ENCODE assay signal across 2 cellular contexts in genomic region chr9:92934321-92934720, GRCh38.
TF ChIP-seq lines count a peak whose summit lies in the region.

No MANE protein-coding gene starts in this region.

TF ChIP-seq in SK-N-SH, 30 proteins besides CTCF, POLR2A, EP300 and RAD21 (continued from another document):
- TF ChIP-seq TEAD4 (IDR thresholded peaks at IDR 0.05; ENCODE audit: borderline replicate concordance, insufficient read depth) = no peak

TF ChIP-seq in SK-N-SH treated with all-trans-retinoic acid at 6 μM for 48 hours, 23 proteins besides CTCF, POLR2A, EP300 and RAD21 (continued from another document):
- TF ChIP-seq TSHZ2 (CRISPR knock-in tag; IDR thresholded peaks at IDR 0.05) (no peak), PPARA (CRISPR knock-in tag; IDR thresholded peaks at IDR 0.05; ENCODE audit: borderline replicate concordance) (no peak)
